12 cellular contexts compared by ENCODE assay signal in genomic region chr13:39159393-39159792, GRCh38.
DNase-seq lines count a peak whose midpoint lies in the region; ATAC-seq lines count a peak whose summit lies in the region.
"Had no signal": no experiment of that assay in that cellular context is flagged by ENCODE, and none has a peak within 500 bp of the region (broad histone marks: within the 10 kb centered on the region; RNA-seq: fewer than 3 reads in every experiment).

No MANE protein-coding gene starts in this region.

- peak; percentile 8 for DNase-seq in stimulated activated CD4-positive, alpha-beta T cell treated with anti-CD3 and anti-CD28 coated beads, Interleukin-1b, Interleukin-23, amount 100 ng/mL, for 48 hours
- DNase-seq in stimulated activated CD4-positive, alpha-beta T cell treated with anti-CD3 and anti-CD28 coated beads, Interleukin-2, amount 100 ng/mL, for 48 hours: no peak
- peak; percentile 16 for DNase-seq in NCI-H1436 treated with DMSO at 0.1 percent for 48 hours (lab: John Stamatoyannopoulos, UW)
- peak; percentile 90 for DNase-seq in NCI-H82 (lab: John Stamatoyannopoulos, UW)
- DNase-seq in AG08396 (ENCODE audit: low spot score): no peak
- DNase-seq: effector CD8-positive, alpha-beta T cell; EL; left lung; NCI-H446; testis had no signal

- ATAC-seq in GM21390 (IDR thresholded peaks at IDR 0.05; ENCODE audit: unreplicated experiment): no peak
- ATAC-seq in GM21381 (IDR thresholded peaks at IDR 0.05; ENCODE audit: unreplicated experiment): no peak
- ATAC-seq: left lung had no signal

Comparison
In these comparisons a context has a peak if more than half of its experiments do, and no peak if none do; other contexts are left out.
1. DNase-seq: peak in stimulated activated CD4-positive, alpha-beta T cell treated with anti-CD3 and anti-CD28 coated beads, Interleukin-1b, Interleukin-23, amount 100 ng/mL, for 48 hours (single experiment), NCI-H1436 treated with DMSO at 0.1 percent for 48 hours (single experiment) and NCI-H82 (single experiment); none in stimulated activated CD4-positive, alpha-beta T cell treated with anti-CD3 and anti-CD28 coated beads, Interleukin-2, amount 100 ng/mL, for 48 hours (0 of 2) and AG08396 (single experiment).